20 cellular contexts compared by ENCODE assay signal in the genomic region with DNA sequence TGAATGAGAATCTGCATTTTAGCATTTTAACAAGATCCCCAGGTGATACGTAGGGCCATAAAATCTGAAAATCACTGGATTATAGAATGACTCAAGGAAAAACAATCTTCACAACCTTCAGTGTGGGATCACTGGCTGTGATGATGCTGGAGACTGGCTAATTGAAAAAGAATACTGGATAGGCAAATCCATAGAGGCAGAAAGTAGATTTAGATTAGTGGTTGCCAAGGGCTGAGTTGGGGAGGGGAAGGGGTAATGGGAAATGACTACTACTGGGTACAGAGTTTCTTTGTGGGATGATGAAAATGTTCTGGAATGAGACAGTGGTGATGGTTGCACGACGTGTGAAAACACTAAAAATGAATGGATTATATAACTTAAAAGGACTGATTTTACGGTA.
DNase-seq lines count a peak whose midpoint lies in the region; ATAC-seq and TF ChIP-seq lines count a peak whose summit lies in the region.
"Had no signal": no experiment of that assay in that cellular context is flagged by ENCODE, and none has a peak within 500 bp of the region (broad histone marks: within the 10 kb centered on the region; RNA-seq: fewer than 3 reads in every experiment).

No MANE protein-coding gene starts in this region.

- H3K9me3 ChIP-seq in prostate gland (no peaks in the 10 kb centered on the region), upper lobe of right lung (no peaks in the 10 kb centered on the region)
- H3K9me3 ChIP-seq: HAP-1, Peyer's patch had no signal

- H3K4me3 ChIP-seq in fibroblast of mammary gland (ENCODE audit: control insufficient read depth, low read depth, low read length): no peak overlapping the region
- no peak overlapping the region for H3K4me3 ChIP-seq in prostate gland
- H3K4me3 ChIP-seq in upper lobe of right lung: no peak overlapping the region
- H3K4me3 ChIP-seq: BLaER1 treated with 17β-estradiol and CSF1 and Interleukin-3, amounts not matched to agents 10 nM and 100 nM; HAP-1; Peyer's patch had no signal

- H3K36me3 ChIP-seq in prostate gland (no peaks in the 10 kb centered on the region), upper lobe of right lung (no peaks in the 10 kb centered on the region)
- H3K36me3 ChIP-seq: HAP-1, Peyer's patch had no signal

- H3K27me3 ChIP-seq in prostate gland (replicated peaks; ENCODE audit: insufficient read depth): no peaks in the 10 kb centered on the region
- no peaks in the 10 kb centered on the region for H3K27me3 ChIP-seq in upper lobe of right lung
- H3K27me3 ChIP-seq: BLaER1 treated with 17β-estradiol and CSF1 and Interleukin-3, amounts not matched to agents 10 nM and 100 nM; Peyer's patch had no signal

- intact Hi-C loops in prostate gland (cut with DNase I) (no loop called here), upper lobe of right lung (cut with DNase I) (no loop called here)

- H3K4me1 ChIP-seq in prostate gland (replicated peaks) (no peaks in the 10 kb centered on the region), upper lobe of right lung (peaks cover 4% of the 10 kb centered on the region)
- H3K4me1 ChIP-seq: HAP-1, Peyer's patch had no signal

- POLR2A ChIA-PET in RWPE1 (lab: Yijun Ruan, JAX; ENCODE audit: low non-redundant PET): no interaction called here

- DNase-seq in EL (peak; percentile 8), NCI-H526 treated with DMSO at 0.1 percent for 48 hours (lab: John Stamatoyannopoulos, UW) (peak; percentile 90), fibroblast of mammary gland (ENCODE audit: low read depth) (peak; percentile 16), stromal cell of bone marrow (ENCODE audit: low read depth) (peak; percentile 13), prostate gland (ENCODE audit: low spot score) (no peak), RWPE1 (ENCODE audit: low spot score) (no peak), upper lobe of right lung (no peak)
- DNase-seq: CD8-positive, alpha-beta memory T cell; DMS79; GDM1; Kasumi-1; NCI-H1092 treated with DMSO at 0.1 percent for 48 hours; NCI-H146; NCI-H2081; NCI-H2171 treated with DMSO at 0.1 percent for 48 hours; NCI-H446; Peyer's patch had no signal

- TF ChIP-seq CTCF in fibroblast of mammary gland (conservative IDR thresholded peaks at IDR 0.05; ENCODE audit: control insufficient read depth, insufficient read depth, low read depth, low read length) (no peak), prostate gland (IDR thresholded peaks at IDR 0.05) (no peak), RWPE1 (conservative IDR thresholded peaks at IDR 0.05; ENCODE audit: low read depth) (no peak), upper lobe of right lung (IDR thresholded peaks at IDR 0.05) (no peak)

- CTCF ChIA-PET in RWPE1 (lab: Yijun Ruan, JAX): no interaction called here

- 96% methylated on average over 4 of the region's 4 CpGs for WGBS in prostate gland

- TF ChIP-seq POLR2A in prostate gland (IDR thresholded peaks at IDR 0.05): no peak

- no peak for ATAC-seq in upper lobe of right lung
- ATAC-seq: Right ventricle myocardium inferior had no signal

- H3K27ac ChIP-seq in prostate gland: no peak overlapping the region
- H3K27ac ChIP-seq in RWPE1: no peak overlapping the region
- H3K27ac ChIP-seq in upper lobe of right lung: no peak overlapping the region
- H3K27ac ChIP-seq: BLaER1 treated with 17β-estradiol and CSF1 and Interleukin-3, amounts not matched to agents 10 nM and 100 nM; Peyer's patch had no signal

Comparison
In these comparisons a context has a peak if more than half of its experiments do, and no peak if none do; other contexts are left out.
1. DNase-seq: peak in EL (single experiment), NCI-H526 treated with DMSO at 0.1 percent for 48 hours (single experiment), fibroblast of mammary gland (single experiment) and stromal cell of bone marrow (single experiment); none in prostate gland (single experiment), RWPE1 (single experiment) and upper lobe of right lung (single experiment).